In the genomic region with DNA sequence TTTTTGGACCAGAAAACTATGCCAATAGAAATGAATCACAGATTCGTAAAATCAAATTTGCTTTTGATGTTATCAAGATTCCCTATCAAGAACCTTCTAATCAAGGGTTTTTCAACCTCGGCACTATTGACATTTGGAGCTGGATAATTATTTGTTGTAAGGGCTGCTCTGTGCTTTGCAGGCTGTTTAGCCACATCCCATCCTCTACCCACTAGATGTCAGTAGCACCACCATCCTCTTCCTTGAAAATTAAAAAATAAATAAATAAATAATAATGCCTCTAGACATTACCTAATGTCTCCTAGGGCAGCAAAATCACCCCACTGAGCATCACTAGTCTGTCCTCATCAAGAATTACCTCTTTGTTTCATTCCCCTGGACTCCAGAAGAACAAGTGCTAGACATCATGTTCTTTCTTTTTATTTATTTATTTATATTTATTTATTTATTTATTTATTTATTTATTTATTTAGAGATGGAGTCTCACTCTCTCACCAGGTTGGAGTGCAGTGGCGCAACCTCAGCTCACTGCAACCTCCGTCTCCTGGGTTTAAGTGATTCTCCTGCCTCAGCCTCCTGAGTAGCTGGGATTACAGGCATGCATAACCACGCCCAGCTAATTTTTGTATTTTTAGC, we compare ENCODE assay signal across 10 cellular contexts.
DNase-seq lines count a peak whose midpoint lies in the region; ATAC-seq, FAIRE-seq and TF ChIP-seq lines count a peak whose summit lies in the region.
"Had no signal": no experiment of that assay in that cellular context is flagged by ENCODE, and none has a peak within 500 bp of the region (broad histone marks: within the 10 kb centered on the region; RNA-seq: fewer than 3 reads in every experiment).

No MANE protein-coding gene starts in this region.

- no peak overlapping the region for H3K4me2 ChIP-seq in A549

- 59% methylated on average over 5 of the region's 5 CpGs for WGBS in A549 (ENCODE audit: missing lambda C conversion rate)

- peaks cover 7% of the 10 kb centered on the region; the same call in 1 of the 3 replicates for H3K4me1 ChIP-seq in A549

- H3K27ac ChIP-seq in A549: peak overlapping the region in 1 of 2 experiments; percentile 15; a peak in 2 of 6 replicates

- CTCF ChIA-PET in A549 (lab: Yijun Ruan, JAX): interaction anchor here (0.8 to 2.1 kb wide), 3 partner anchors 11 to 57 kb away, joined by 3 to 12 read pairs (median 3); no protein-coding TSS in a partner anchor

- no peak for TF ChIP-seq POLR2A in A549 (IDR thresholded peaks at IDR 0.05; ENCODE audit: low read length)

- DNase-seq in A549 (ENCODE audit: low read depth in 1 of 2, low spot score in 1 of 2) (peak; percentile 23 to 55), H7 (peak; percentile 1), hepatic stellate cell (ENCODE audit: low spot score) (peak; percentile 19), SIG-M5 (lab: John Stamatoyannopoulos, UW) (no peak), MV-4-11 (lab: John Stamatoyannopoulos, UW) (no peak)
- DNase-seq in activated T-cell treated with anti-CD3 and anti-CD28 coated beads, Interleukin-2, amount 50 U/mL, for 48 hours: no peak
- DNase-seq: activated CD8-positive, alpha-beta memory T cell treated with anti-CD3 and anti-CD28 coated beads, Interleukin-2, amount 50 U/mL, for 48 hours; NCI-H2081 treated with DMSO at 0.1 percent for 48 hours had no signal

- TF ChIP-seq EP300 in A549 (IDR thresholded peaks at IDR 0.05): no peak

- POLR2A ChIA-PET in A549 (lab: Yijun Ruan, JAX): no interaction called here

- H3K36me3 ChIP-seq in H7 (replicated peaks; ENCODE audit: control insufficient read depth, insufficient read depth, low read length): no peaks in the 10 kb centered on the region

- H3K9me3 ChIP-seq in A549: no peaks in the 10 kb centered on the region

- H3K4me3 ChIP-seq in A549: no peak overlapping the region
- H3K4me3 ChIP-seq in H7 (ENCODE audit: insufficient read depth, low read depth, low read length): no peak overlapping the region
- H3K4me3 ChIP-seq in WI38 (ENCODE audit: low read depth, low read length): no peak overlapping the region

- no peaks in the 10 kb centered on the region for H3K27me3 ChIP-seq in H7 (ENCODE audit: control insufficient read depth, insufficient read depth, low read length)

- peak; percentile 47 for TF ChIP-seq CTCF in A549 (IDR thresholded peaks at IDR 0.05)
- TF ChIP-seq CTCF in WI38 (IDR thresholded peaks at IDR 0.05; ENCODE audit: low read depth, low read length): peak; percentile 44

- peak in 1 of 2 experiments; percentile 70; a peak in 3 of 6 replicates for ATAC-seq in A549
- ATAC-seq in HG03460 (IDR thresholded peaks at IDR 0.05; ENCODE audit: unreplicated experiment): no peak

- FAIRE-seq in A549 (lab: Jason Lieb, UNC): peak; percentile 32

- TF ChIP-seq RAD21 in A549 (conservative IDR thresholded peaks at IDR 0.05 in 1 of 2, IDR thresholded peaks at IDR 0.05 in 1 of 2): peak; percentile 47 to 51

TF ChIP-seq in A549, 52 proteins besides CTCF, POLR2A, EP300 and RAD21:
- TF ChIP-seq ZC3H11A (IDR thresholded peaks at IDR 0.05) (peak; percentile 96), RARB (CRISPR knock-in tag; IDR thresholded peaks at IDR 0.05) (no peak), MYC (IDR thresholded peaks at IDR 0.05; ENCODE audit: borderline replicate concordance, low read length) (no peak), SMC3 (IDR thresholded peaks at IDR 0.05) (peak; percentile 48; the same call in 2 of the 3 replicates), JUN (IDR thresholded peaks at IDR 0.05) (no peak), NFE2L2 (conservative IDR thresholded peaks at IDR 0.05; ENCODE audit: low read length) (no peak)
- TF ChIP-seq, protein P1, sequence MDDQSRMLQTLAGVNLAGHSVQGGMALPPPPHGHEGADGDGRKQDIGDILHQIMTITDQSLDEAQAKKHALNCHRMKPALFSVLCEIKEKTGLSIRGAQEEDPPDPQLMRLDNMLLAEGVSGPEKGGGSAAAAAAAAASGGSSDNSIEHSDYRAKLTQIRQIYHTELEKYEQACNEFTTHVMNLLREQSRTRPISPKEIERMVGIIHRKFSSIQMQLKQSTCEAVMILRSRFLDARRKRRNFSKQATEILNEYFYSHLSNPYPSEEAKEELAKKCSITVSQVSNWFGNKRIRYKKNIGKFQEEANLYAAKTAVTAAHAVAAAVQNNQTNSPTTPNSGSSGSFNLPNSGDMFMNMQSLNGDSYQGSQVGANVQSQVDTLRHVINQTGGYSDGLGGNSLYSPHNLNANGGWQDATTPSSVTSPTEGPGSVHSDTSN (IDR thresholded peaks at IDR 0.05): no peak

Comparison
In these comparisons a context has a peak if more than half of its experiments do, and no peak if none do; other contexts are left out.
1. DNase-seq: peak in A549 (2 of 2), H7 (single experiment) and hepatic stellate cell (single experiment); none in SIG-M5 (single experiment), activated T-cell treated with anti-CD3 and anti-CD28 coated beads, Interleukin-2, amount 50 U/mL, for 48 hours (0 of 2) and MV-4-11 (single experiment).